In the genomic region with DNA sequence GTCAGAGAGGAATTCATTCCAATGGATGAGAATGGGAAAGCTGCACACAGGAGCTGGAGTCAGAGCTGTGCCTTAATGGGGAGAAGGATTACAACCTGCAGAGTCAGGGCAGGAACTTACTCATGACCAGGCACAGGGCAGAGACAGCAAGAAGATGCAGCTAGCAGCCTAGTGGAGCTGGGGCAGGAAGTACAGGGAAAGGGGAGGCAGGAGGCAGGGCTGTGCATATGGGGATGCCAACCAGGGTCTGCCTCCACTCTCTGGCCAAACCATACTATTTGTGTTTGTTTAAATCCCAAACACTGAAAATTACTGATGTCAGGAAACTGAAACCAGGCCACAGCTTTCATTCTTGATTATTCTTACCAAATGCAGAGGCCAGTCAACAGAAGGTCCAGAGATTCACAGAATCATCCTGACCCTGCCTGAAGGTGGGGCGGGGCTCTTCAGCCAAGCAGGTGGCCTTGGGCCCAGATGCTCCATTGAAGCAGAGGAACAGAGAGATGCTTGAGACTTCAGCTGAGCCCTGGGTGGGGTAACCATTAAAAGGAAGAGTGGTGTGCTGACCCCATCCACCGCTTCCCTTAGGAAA, we compare ENCODE assay signal across 16 cellular contexts.
DNase-seq lines count a peak whose midpoint lies in the region; ATAC-seq, FAIRE-seq and TF ChIP-seq lines count a peak whose summit lies in the region.
"Had no signal": no experiment of that assay in that cellular context is flagged by ENCODE, and none has a peak within 500 bp of the region (broad histone marks: within the 10 kb centered on the region; RNA-seq: fewer than 3 reads in every experiment).

No MANE protein-coding gene starts in this region.

- H3K27me3 ChIP-seq in BLaER1 treated with 17β-estradiol and CSF1 and Interleukin-3, amounts not matched to agents 10 nM and 100 nM: no peaks in the 10 kb centered on the region
- no peaks in the 10 kb centered on the region for H3K27me3 ChIP-seq in bronchial epithelial cell (ENCODE audit: control insufficient read depth, insufficient read depth, low read length)
- H3K27me3 ChIP-seq in sigmoid colon: no peaks in the 10 kb centered on the region
- H3K27me3 ChIP-seq in colonic mucosa: no peaks in the 10 kb centered on the region
- H3K27me3 ChIP-seq: Peyer's patch had no signal

- H4K20me1 ChIP-seq in BLaER1 treated with 17β-estradiol and CSF1 and Interleukin-3, amounts not matched to agents 10 nM and 100 nM: peaks cover 0 to 79% (median 0%) of the 10 kb centered on the region in 11 experiments; a peak in 1 of 22 replicates

- no peak for ATAC-seq in GM21528 (IDR thresholded peaks at IDR 0.05; ENCODE audit: low FRiP score, unreplicated experiment)
- ATAC-seq: HepG2 had no signal

- H3K9me3 ChIP-seq in BLaER1 treated with 17β-estradiol and CSF1 and Interleukin-3, amounts not matched to agents 10 nM and 100 nM (replicated peaks in 1 of 11): no peaks in the 10 kb centered on the region
- H3K9me3 ChIP-seq in sigmoid colon (no peaks in the 10 kb centered on the region), colonic mucosa (no peaks in the 10 kb centered on the region)
- H3K9me3 ChIP-seq: Peyer's patch had no signal

- peak; percentile 77 for FAIRE-seq in bronchial epithelial cell (lab: Jason Lieb, UNC)
- FAIRE-seq: HepG2 had no signal

- intact Hi-C loops in sigmoid colon (cut with DNase I) (loop anchor here (2.0 to 5.0 kb wide), 3 partner anchors 197 to 463 kb away; no protein-coding TSS in a partner anchor), colonic mucosa (cut with DNase I) (loop anchor here (2.0 to 10.0 kb wide), 3 partner anchors 209 to 537 kb away; no protein-coding TSS in a partner anchor)

- H3K36me3 ChIP-seq in BLaER1 treated with 17β-estradiol and CSF1 and Interleukin-3, amounts not matched to agents 10 nM and 100 nM: no peaks in the 10 kb centered on the region
- no peaks in the 10 kb centered on the region for H3K36me3 ChIP-seq in bronchial epithelial cell (ENCODE audit: control insufficient read depth, insufficient read depth, low read length)
- H3K36me3 ChIP-seq in sigmoid colon: no peaks in the 10 kb centered on the region
- H3K36me3 ChIP-seq in colonic mucosa: no peaks in the 10 kb centered on the region
- H3K36me3 ChIP-seq: Peyer's patch had no signal

- TF ChIP-seq EP300 in sigmoid colon (IDR thresholded peaks at IDR 0.05): no peak

- peak overlapping the region in 1 of 11 experiments; percentile 4; a peak in 1 of 22 replicates for H3K27ac ChIP-seq in BLaER1 treated with 17β-estradiol and CSF1 and Interleukin-3, amounts not matched to agents 10 nM and 100 nM
- H3K27ac ChIP-seq in sigmoid colon (peak overlapping the region; percentile 46 to 84 (median 76)), colonic mucosa (no peak overlapping the region)
- H3K27ac ChIP-seq: Peyer's patch had no signal

- H3K9ac ChIP-seq in BLaER1 treated with 17β-estradiol and CSF1 and Interleukin-3, amounts not matched to agents 10 nM and 100 nM: no peak overlapping the region
- H3K9ac ChIP-seq in colonic mucosa (ENCODE audit: low read depth in 2 of 2, low read length in 2 of 2): no peak overlapping the region

- TF ChIP-seq POLR2A in NB4 (IDR thresholded peaks at IDR 0.05; ENCODE audit: extremely low read depth, insufficient read length) (no peak), sigmoid colon (IDR thresholded peaks at IDR 0.05) (no peak)

- TF ChIP-seq CTCF in NB4 (IDR thresholded peaks at IDR 0.05; ENCODE audit: low read depth, low read length) (no peak), bronchial epithelial cell (IDR thresholded peaks at IDR 0.05; ENCODE audit: insufficient read depth, low read length, severe bottlenecking) (no peak), sigmoid colon (IDR thresholded peaks at IDR 0.05) (no peak), colonic mucosa (IDR thresholded peaks at IDR 0.05) (no peak)

- DNase-seq in NB4 (ENCODE audit: low read depth) (peak; percentile 52), bronchial epithelial cell (ENCODE audit: low read depth) (no peak), sigmoid colon (no peak), NOMO-1 treated with DMSO at 0.1 percent for 48 hours (lab: John Stamatoyannopoulos, UW; ENCODE audit: unreplicated experiment) (no peak), DMS79 (lab: John Stamatoyannopoulos, UW) (no peak), colonic mucosa (no peak)
- DNase-seq: 8988T, HCEC 1CT, NCI-H1092 treated with DMSO at 0.1 percent for 48 hours, NCI-H2227 treated with DMSO at 0.1 percent for 48 hours, NCI-H524, Peyer's patch, Right ventricle myocardium superior had no signal

- no peak overlapping the region for H3K4me3 ChIP-seq in BLaER1 treated with 17β-estradiol and CSF1 and Interleukin-3, amounts not matched to agents 10 nM and 100 nM
- H3K4me3 ChIP-seq in NB4 (ENCODE audit: low read depth, low read length) (no peak overlapping the region), bronchial epithelial cell (ENCODE audit: low read depth, low read length) (no peak overlapping the region), sigmoid colon (no peak overlapping the region), colonic mucosa (no peak overlapping the region)
- H3K4me3 ChIP-seq: Peyer's patch had no signal

- H3K4me2 ChIP-seq in BLaER1 treated with 17β-estradiol and CSF1 and Interleukin-3, amounts not matched to agents 10 nM and 100 nM: peak overlapping the region in 10 of 11 experiments; percentile 24 to 66 (median 54); a peak in 18 of 22 replicates

- 92 to 94% methylated on average over 2 of the region's 2 CpGs for WGBS in sigmoid colon, 2 donors

- peaks cover 0 to 33% (median 18%) of the 10 kb centered on the region in 10 experiments; a peak in 17 of 20 replicates for H3K4me1 ChIP-seq in BLaER1 treated with 17β-estradiol and CSF1 and Interleukin-3, amounts not matched to agents 10 nM and 100 nM
- H3K4me1 ChIP-seq in sigmoid colon: peaks cover 0 to 59% (median 58%) of the 10 kb centered on the region in 4 donors
- H3K4me1 ChIP-seq in colonic mucosa: no peaks in the 10 kb centered on the region
- H3K4me1 ChIP-seq: Peyer's patch had no signal
